Comparison of ENCODE assay signal across 8 cellular contexts in the genomic region with DNA sequence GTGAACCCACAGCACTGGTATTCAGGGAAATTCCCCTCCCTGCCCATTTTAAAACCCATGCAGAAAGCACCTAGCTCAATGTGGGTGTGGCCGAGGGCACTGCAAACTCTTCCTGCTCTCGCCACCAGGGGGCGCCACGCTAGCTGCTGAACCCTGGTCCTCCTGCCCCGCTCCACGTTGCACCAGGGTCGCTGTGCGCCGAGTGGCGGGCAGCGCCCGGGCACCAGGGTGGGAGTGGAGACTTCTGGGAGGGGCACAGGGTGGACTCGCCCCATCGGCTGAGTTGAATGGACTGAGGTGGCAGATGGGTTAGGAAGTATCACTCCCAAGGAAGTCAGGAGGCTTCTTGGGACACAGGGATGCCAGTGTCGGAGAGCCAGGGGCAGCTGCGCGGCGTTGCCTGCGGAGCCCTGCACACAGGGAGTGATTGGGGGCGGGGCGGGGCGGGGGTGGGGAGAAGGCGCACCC. TPM values are rescaled to one million over a fixed set of nuclear protein-coding genes. Genes with fewer than 3 reads are reported as not detected.
DNase-seq lines count a peak whose midpoint lies in the region; ATAC-seq and TF ChIP-seq lines count a peak whose summit lies in the region.

No MANE protein-coding gene starts in this region.

- H2BK12ac ChIP-seq in neuronal stem cell (ENCODE audit: low read length), result no peak overlapping the region

- no peak overlapping the region for H2BK5ac ChIP-seq in neuronal stem cell (ENCODE audit: low read length)

- no peak overlapping the region for H3K9ac ChIP-seq in neuronal stem cell (ENCODE audit: low read depth, low read length, poor library complexity)

- H3K27ac Mint-ChIP-seq in activated CD8-positive, alpha-beta T cell treated with anti-CD3 and anti-CD28 coated beads for 36 hours, result no peak overlapping the region
- H3K27ac Mint-ChIP-seq in endothelial cell (ENCODE audit: unreplicated experiment) (no peak overlapping the region), type B pancreatic cell (no peak overlapping the region)

- no peak overlapping the region for H4K91ac ChIP-seq in neuronal stem cell (ENCODE audit: low read depth, low read length, poor library complexity)

- H4K8ac ChIP-seq in neuronal stem cell (ENCODE audit: low read depth, low read length), result no peak overlapping the region

- CTCF ChIA-PET in A673 (lab: Charles Lee), result interaction anchor here (0.5 to 2.1 kb wide), 9 partner anchors 14 to 95 kb away, joined by 3 to 29 read pairs (median 3); no protein-coding TSS in a partner anchor
- CTCF ChIA-PET in activated CD8-positive, alpha-beta T cell treated with anti-CD3 and anti-CD28 coated beads for 36 hours (lab: Charles Lee), result interaction anchor here (0.5 to 2.2 kb wide), 39 partner anchors 9 to 1227 kb away, joined by 3 to 33 read pairs (median 4); no protein-coding TSS in a partner anchor

- no peak overlapping the region for H2AFZ ChIP-seq in neuronal stem cell (ENCODE audit: low read length)

- peaks cover 9% of the 10 kb centered on the region for H3K4me1 Mint-ChIP-seq in activated CD8-positive, alpha-beta T cell treated with anti-CD3 and anti-CD28 coated beads for 36 hours (ENCODE audit: low read depth)
- peaks cover 4% of the 10 kb centered on the region for H3K4me1 Mint-ChIP-seq in endothelial cell (ENCODE audit: unreplicated experiment)
- H3K4me1 Mint-ChIP-seq in type B pancreatic cell (ENCODE audit: unreplicated experiment), result peaks cover 16% of the 10 kb centered on the region

- intact Hi-C loops in A673 (cut with micrococcal nuclease; ENCODE audit: unreplicated experiment), result loop anchor here (1.0 kb wide), 1 partner anchor 95 kb away; no protein-coding TSS in a partner anchor
- intact Hi-C loops in activated CD8-positive, alpha-beta T cell treated with anti-CD3 and anti-CD28 coated beads for 36 hours (cut with micrococcal nuclease), result loop anchor here (10.0 kb wide), 1 partner anchor 95 kb away; no protein-coding TSS in a partner anchor

- peak overlapping the region; percentile 14 for H3K4me2 ChIP-seq in neuronal stem cell (ENCODE audit: insufficient read depth, low read length, poor library complexity, severe bottlenecking)

- H3K4me1 ChIP-seq in A673 (ENCODE audit: insufficient read depth, low read length, poor library complexity, severe bottlenecking) (no peaks in the 10 kb centered on the region), neuronal stem cell (ENCODE audit: control insufficient read depth in 2 of 2, insufficient read depth in 1 of 2, low read depth in 1 of 2, low read length in 2 of 2) (peaks cover 2 to 10% of the 10 kb centered on the region in 2 donors)

- POLR2A ChIA-PET in A673 (lab: Charles Lee; ENCODE audit: low non-redundant PET), result no interaction called here
- POLR2A ChIA-PET in activated CD8-positive, alpha-beta T cell treated with anti-CD3 and anti-CD28 coated beads for 36 hours (lab: Charles Lee), result no interaction called here

- no peak overlapping the region for H3K4me3 ChIP-seq in A673 (ENCODE audit: low read depth, low read length, poor library complexity, severe bottlenecking)
- no peak overlapping the region for H3K4me3 ChIP-seq in neuronal stem cell (ENCODE audit: low read length in 2 of 2)

- peak overlapping the region; percentile 33 for H2BK15ac ChIP-seq in neuronal stem cell (ENCODE audit: low read length)

- H3K36me3 ChIP-seq in A673 (ENCODE audit: insufficient read depth, low read length, poor library complexity, severe bottlenecking) (no peaks in the 10 kb centered on the region), neuronal stem cell (replicated peaks in 1 of 2; ENCODE audit: control insufficient read depth in 2 of 2, insufficient read depth in 2 of 2, low read length in 2 of 2) (no peaks in the 10 kb centered on the region)

- H2AK5ac ChIP-seq in neuronal stem cell (ENCODE audit: low read depth, low read length), result peak overlapping the region; percentile 91

- H3K23ac ChIP-seq in neuronal stem cell (ENCODE audit: low read depth, low read length, poor library complexity), result peak overlapping the region; percentile 29

- H3K14ac ChIP-seq in neuronal stem cell (ENCODE audit: low read length), result no peak overlapping the region

- no peaks in the 10 kb centered on the region for H3K79me1 ChIP-seq in neuronal stem cell (ENCODE audit: low read depth, low read length)

- H3K9me3 Mint-ChIP-seq in activated CD8-positive, alpha-beta T cell treated with anti-CD3 and anti-CD28 coated beads for 36 hours, result no peaks in the 10 kb centered on the region
- H3K9me3 Mint-ChIP-seq in endothelial cell (ENCODE audit: unreplicated experiment), result no peaks in the 10 kb centered on the region
- H3K9me3 Mint-ChIP-seq in type B pancreatic cell, result no peaks in the 10 kb centered on the region

- H3K27me3 Mint-ChIP-seq in activated CD8-positive, alpha-beta T cell treated with anti-CD3 and anti-CD28 coated beads for 36 hours, result no peaks in the 10 kb centered on the region
- H3K27me3 Mint-ChIP-seq in endothelial cell (ENCODE audit: unreplicated experiment), result peaks cover 1% of the 10 kb centered on the region
- H3K27me3 Mint-ChIP-seq in type B pancreatic cell, result peaks cover 8% of the 10 kb centered on the region

- TF ChIP-seq CTCF in A673 (conservative IDR thresholded peaks at IDR 0.05; ENCODE audit: low read depth, low read length) (peak; percentile 99), endothelial cell (IDR thresholded peaks at IDR 0.05; ENCODE audit: unreplicated experiment) (peak; percentile 97), type B pancreatic cell (conservative IDR thresholded peaks at IDR 0.05) (peak; percentile 86)
- TF ChIP-seq CTCF in activated CD8-positive, alpha-beta T cell treated with anti-CD3 and anti-CD28 coated beads for 36 hours (IDR thresholded peaks at IDR 0.05), result peak; percentile 91

- H3K4me3 Mint-ChIP-seq in activated CD8-positive, alpha-beta T cell treated with anti-CD3 and anti-CD28 coated beads for 36 hours, result peak overlapping the region; percentile 35
- H3K4me3 Mint-ChIP-seq in endothelial cell (ENCODE audit: unreplicated experiment), result no peak overlapping the region
- H3K4me3 Mint-ChIP-seq in type B pancreatic cell, result no peak overlapping the region

- no peak overlapping the region for H3K18ac ChIP-seq in neuronal stem cell (ENCODE audit: low read length)

- peak; percentile 84 for ATAC-seq in GM18511 (IDR thresholded peaks at IDR 0.05; ENCODE audit: unreplicated experiment)
- peak; percentile 74 for ATAC-seq in HG03159 (IDR thresholded peaks at IDR 0.05; ENCODE audit: unreplicated experiment)
- peak; percentile 90 for ATAC-seq in activated CD8-positive, alpha-beta T cell treated with anti-CD3 and anti-CD28 coated beads for 36 hours

- WGBS in neuronal stem cell (ENCODE audit: extremely low coverage in 2 of 2, insufficient read length in 2 of 2, insufficient replicate concordance in 1 of 2), 2 donors, result no CpG with 5 or more reads among the region's 23 CpGs

- no TSS peak for BruUV-seq in A673 (replicated peaks; lab: Mats Ljungman, UMichigan)

- no peak overlapping the region for H3K4ac ChIP-seq in neuronal stem cell (ENCODE audit: low read length)

- no peaks in the 10 kb centered on the region for H3K36me3 Mint-ChIP-seq in activated CD8-positive, alpha-beta T cell treated with anti-CD3 and anti-CD28 coated beads for 36 hours (ENCODE audit: low read depth)
- H3K36me3 Mint-ChIP-seq in endothelial cell (ENCODE audit: low read depth, unreplicated experiment) (peaks cover 4% of the 10 kb centered on the region), type B pancreatic cell (no peaks in the 10 kb centered on the region)

- no peak overlapping the region for H2BK120ac ChIP-seq in neuronal stem cell (ENCODE audit: low read depth, low read length)

- H3K27me3 ChIP-seq in A673 (replicated peaks; ENCODE audit: insufficient read depth, low read depth, low read length, poor library complexity) (no peaks in the 10 kb centered on the region), neuronal stem cell (ENCODE audit: control insufficient read depth in 3 of 3, insufficient read depth in 3 of 3, low read depth in 1 of 3, low read length in 3 of 3) (peaks cover 0 to 3% (median 0%) of the 10 kb centered on the region in 3 experiments)

- H3K9me3 ChIP-seq in A673 (ENCODE audit: low read depth, low read length, poor library complexity, severe bottlenecking) (no peaks in the 10 kb centered on the region), neuronal stem cell (replicated peaks in 1 of 2; ENCODE audit: control insufficient read depth in 2 of 2, insufficient read depth in 1 of 2, low read depth in 1 of 2, low read length in 2 of 2) (no peaks in the 10 kb centered on the region)

- H3K27ac ChIP-seq in A673 (ENCODE audit: low read depth, low read length, poor library complexity, severe bottlenecking) (no peak overlapping the region), neuronal stem cell (replicated peaks; ENCODE audit: low read length) (no peak overlapping the region)

- DNase-seq in A673 (ENCODE audit: low spot score) (peak; percentile 78), NCI-H524 (lab: John Stamatoyannopoulos, UW) (peak; percentile 12 to 75), endothelial cell (ENCODE audit: low spot score) (peak; percentile 81), neuronal stem cell (ENCODE audit: low spot score) (peak; percentile 53), type B pancreatic cell (ENCODE audit: extremely low spot score, unreplicated experiment) (no peak)
- peak; percentile 89 for DNase-seq in activated CD8-positive, alpha-beta T cell treated with anti-CD3 and anti-CD28 coated beads for 36 hours

RNA-seq across cellular contexts. Expression of gene BCL11B, which starts 48.1 kb away (rescaled TPM):
- total RNA-seq in A673 (2021) (80.6 and 81.3 TPM in 2 replicates), endothelial cell (ENCODE audit: unreplicated experiment) (1.0 TPM), type B pancreatic cell (ENCODE audit: low replicate concordance) (11.4 and 32.0 TPM in 2 replicates)
- total RNA-seq in activated CD8-positive, alpha-beta T cell treated with anti-CD3 and anti-CD28 coated beads for 36 hours, result 10 to 100 TPM; 48.5 to 53.0 TPM
- 0.77 TPM for polyA plus RNA-seq in neuronal stem cell (2013, experiment 1 of 2)
- 0.90 TPM for polyA plus RNA-seq in neuronal stem cell (2013, experiment 2 of 2)
